7 cellular contexts compared by ENCODE assay signal in the genomic region with DNA sequence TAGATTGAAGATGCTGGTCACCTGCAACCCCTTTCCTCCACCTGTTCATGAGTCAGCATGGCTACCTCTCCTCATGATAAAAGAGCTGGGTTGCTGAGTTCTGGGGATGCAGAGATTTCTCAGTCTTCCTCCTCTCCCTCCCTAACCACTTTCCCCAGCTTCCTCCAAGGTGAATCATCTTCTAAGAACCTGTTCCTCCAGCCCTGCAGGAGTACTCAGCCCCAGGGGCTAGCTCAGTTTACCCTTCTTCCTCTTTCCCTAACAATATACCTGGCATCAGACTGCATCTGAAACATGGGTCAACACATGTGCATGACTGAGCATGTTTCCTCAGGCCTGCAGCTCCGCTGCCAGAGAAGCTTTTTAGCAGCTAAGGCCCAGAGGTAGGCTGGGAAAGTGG. TPM values are rescaled to one million over a fixed set of nuclear protein-coding genes. Genes with fewer than 3 reads are reported as not detected.
DNase-seq lines count a peak whose midpoint lies in the region; ATAC-seq and TF ChIP-seq lines count a peak whose summit lies in the region.
"Not testable (repeated sequence)": the region's sequence is repeated elsewhere in the genome, so short reads cannot be mapped to it uniquely, and the experiment has no call there.

No MANE protein-coding gene starts in this region.

- CTCF ChIA-PET in T-cell (lab: Charles Lee): not testable (repeated sequence)

- H3K27me3 Mint-ChIP-seq in T-cell; activated naive CD8-positive, alpha-beta T cell treated with anti-CD3 and anti-CD28 coated beads, Interleukin-2, amount 50 U/mL, for 24 hours: not testable (repeated sequence)

- DNase-seq in ELF-1 (ENCODE audit: low read depth, low spot score) (peak; percentile 65), epithelial cell of prostate (ENCODE audit: low read depth, low spot score) (peak; percentile 76), lower leg skin (ENCODE audit: low spot score in 2 of 2) (peak; percentile 55 to 74)
- DNase-seq in T-cell; activated naive CD8-positive, alpha-beta T cell treated with anti-CD3 and anti-CD28 coated beads, Interleukin-2, amount 50 U/mL, for 24 hours: not testable (repeated sequence)
- peak; percentile 38 for DNase-seq in activated CD8-positive, alpha-beta memory T cell treated with anti-CD3 and anti-CD28 coated beads for 24 hours

- H3K36me3 Mint-ChIP-seq in T-cell: peaks cover 57% of the 10 kb centered on the region
- peaks cover 80% of the 10 kb centered on the region for H3K36me3 Mint-ChIP-seq in activated naive CD8-positive, alpha-beta T cell treated with anti-CD3 and anti-CD28 coated beads, Interleukin-2, amount 50 U/mL, for 24 hours (ENCODE audit: low read depth)

- H3K4me1 Mint-ChIP-seq in T-cell: peaks cover 29 to 55% (median 54%) of the 10 kb centered on the region in 3 donors
- peaks cover 68% of the 10 kb centered on the region for H3K4me1 Mint-ChIP-seq in activated naive CD8-positive, alpha-beta T cell treated with anti-CD3 and anti-CD28 coated beads, Interleukin-2, amount 50 U/mL, for 24 hours

- intact Hi-C loops in lower leg skin (cut with DNase I; ENCODE audit: low total_unique reads): not testable (repeated sequence)

- TF ChIP-seq CTCF in lower leg skin (IDR thresholded peaks at IDR 0.05): not testable (repeated sequence)

- TF ChIP-seq POLR2A in lower leg skin (IDR thresholded peaks at IDR 0.05): not testable (repeated sequence)

- peak overlapping the region; percentile 49 to 55 for H3K27ac Mint-ChIP-seq in T-cell
- H3K27ac Mint-ChIP-seq in activated naive CD8-positive, alpha-beta T cell treated with anti-CD3 and anti-CD28 coated beads, Interleukin-2, amount 50 U/mL, for 24 hours: peak overlapping the region; percentile 82

- ATAC-seq in T-cell (replicated peaks in 1 of 4); activated naive CD8-positive, alpha-beta T cell treated with anti-CD3 and anti-CD28 coated beads, Interleukin-2, amount 50 U/mL, for 24 hours: not testable (repeated sequence)

- not testable (repeated sequence) for H3K4me3 Mint-ChIP-seq in T-cell; activated naive CD8-positive, alpha-beta T cell treated with anti-CD3 and anti-CD28 coated beads, Interleukin-2, amount 50 U/mL, for 24 hours

- WGBS in lower leg skin, 2 donors: 33 to 59% methylated on average over 1 of the region's 1 CpG

- H3K27ac ChIP-seq in epithelial cell of prostate: peak overlapping the region; percentile 91
- peak overlapping the region in 15 of 21 experiments; percentile 20 to 93 (median 63) for H3K27ac ChIP-seq in skin epidermis

- not testable (repeated sequence) for H3K9me3 Mint-ChIP-seq in T-cell; activated naive CD8-positive, alpha-beta T cell treated with anti-CD3 and anti-CD28 coated beads, Interleukin-2, amount 50 U/mL, for 24 hours

- H3K4me3 ChIP-seq in lower leg skin (ENCODE audit: low read depth, poor library complexity, severe bottlenecking); skin epidermis: not testable (repeated sequence)

- POLR2A ChIA-PET in T-cell (lab: Charles Lee): not testable (repeated sequence)

RNA-seq across cellular contexts. Expression of gene ENSA, which starts 5.3 kb away (rescaled TPM):
- total RNA-seq in T-cell (100 to 1,000 TPM; 108 to 158 (median 110) TPM), lower leg skin (100 to 1,000 TPM; 250 to 393 (median 345) TPM)

RNA-seq across cellular contexts. Expression of gene MCL1, which starts 44.7 kb away (rescaled TPM):
- total RNA-seq in T-cell (100 to 1,000 TPM; 478 to 731 (median 517) TPM), lower leg skin (100 to 1,000 TPM; 282 to 445 (median 360) TPM)
